10 cellular contexts compared by ENCODE assay signal in genomic region chr1:42477775-42478174, GRCh38. TPM values are rescaled to one million over a fixed set of nuclear protein-coding genes. Genes with fewer than 3 reads are reported as not detected.
"Had no signal": no experiment of that assay in that cellular context is flagged by ENCODE, and none has a peak within 500 bp of the region (broad histone marks: within the 10 kb centered on the region; RNA-seq: fewer than 3 reads in every experiment).

No MANE protein-coding gene starts in this region.

- ATAC-seq: GM23338, HCT116 had no signal

- H3K27ac ChIP-seq: GM23248 had no signal

- H3K4me1 ChIP-seq: HAP-1 had no signal

- DNase-seq: GM23248, GOT3, H7, H9, HCEC 1CT, HFFc6 had no signal

- H3K9me3 Mint-ChIP-seq: GM23338, H9, HFFc6 had no signal

- H3K4me3 ChIP-seq: GM23248, GM23338, HAP-1 had no signal

- H3K36me3 ChIP-seq: HAP-1 had no signal

- FAIRE-seq: H1 had no signal

- H3K27ac Mint-ChIP-seq: GM23338, H9, HFFc6 had no signal

- H3K4me3 Mint-ChIP-seq: GM23338, H9, HFFc6 had no signal

- H3K9me3 ChIP-seq: HAP-1 had no signal

RNA-seq across cellular contexts. Expression of gene ZMYND12, which starts 22.0 kb away (rescaled TPM):
- total RNA-seq: H1 had no signal
